In genomic region chr17:59565171-59565958, GRCh38 we compare ENCODE assay signal across 8 cellular contexts.
DNase-seq lines count a peak whose midpoint lies in the region; ATAC-seq, FAIRE-seq and TF ChIP-seq lines count a peak whose summit lies in the region.

Gene DHX40, plus strand, starts transcription at chr17:59565610. Its CDS starts 62 bp downstream, at chr17:59565672.

- peaks cover 8% of the 10 kb centered on the region for H3K36me3 Mint-ChIP-seq in nephron progenitor cell (ENCODE audit: low read depth)
- H3K36me3 Mint-ChIP-seq in stimulated activated naive CD8-positive, alpha-beta T cell treated with anti-CD3 and anti-CD28 coated beads, Interleukin-15, Interleukin-2, amounts not matched to agents 100 ng/mL and 50 ng/mL, for 24 hours (ENCODE audit: low read depth) = peaks cover 12% of the 10 kb centered on the region

- peaks cover 18% of the 10 kb centered on the region for H3K4me1 Mint-ChIP-seq in nephron progenitor cell
- peaks cover 24% of the 10 kb centered on the region for H3K4me1 Mint-ChIP-seq in stimulated activated naive CD8-positive, alpha-beta T cell treated with anti-CD3 and anti-CD28 coated beads, Interleukin-15, Interleukin-2, amounts not matched to agents 100 ng/mL and 50 ng/mL, for 24 hours (ENCODE audit: low read depth)

- H3F3A ChIP-seq in MM.1S (ENCODE audit: insufficient read depth, low read length) = no peaks in the 10 kb centered on the region

- H3K4me3 ChIP-seq in DND-41 (ENCODE audit: low read depth in 1 of 2, low read length in 2 of 2) (peak within 1 kb of the TSS; percentile 68 to 90), MM.1S (ENCODE audit: low read length) (peak within 1 kb of the TSS; percentile 97)

- H3K36me3 ChIP-seq in DND-41 (ENCODE audit: insufficient read depth, low read length) (peaks cover 2% of the 10 kb centered on the region), MM.1S (replicated peaks; ENCODE audit: insufficient read depth, low read length) (no peaks in the 10 kb centered on the region)

- peaks cover 24% of the 10 kb centered on the region for H3K4me1 ChIP-seq in DND-41 (ENCODE audit: insufficient read depth, low read length)
- no peaks in the 10 kb centered on the region for H3K4me1 ChIP-seq in MM.1S (ENCODE audit: low read length)

- TF ChIP-seq CTCF in DND-41 (IDR thresholded peaks at IDR 0.05; ENCODE audit: borderline replicate concordance, extremely low read depth, low read length, poor library complexity, severe bottlenecking) = no peak
- no peak for TF ChIP-seq CTCF in MM.1S (IDR thresholded peaks at IDR 0.05; ENCODE audit: low read length)
- TF ChIP-seq CTCF in nephron progenitor cell (IDR thresholded peaks at IDR 0.05) = no peak

- H3K79me2 ChIP-seq in DND-41 (ENCODE audit: insufficient read depth, low read length) (peaks cover 23% of the 10 kb centered on the region), MM.1S (ENCODE audit: low read length) (no peaks in the 10 kb centered on the region)

- peak; percentile 62; the same call in 1 of the 2 replicates for TF ChIP-seq POLR2A in H54 (IDR thresholded peaks at IDR 0.05; ENCODE audit: low read depth, low read length)

- peak within 1 kb of the TSS; percentile 62 for H3K9ac ChIP-seq in DND-41 (ENCODE audit: low read depth, low read length)
- H3K9ac ChIP-seq in MM.1S (ENCODE audit: low read length) = peak within 1 kb of the TSS; percentile 78

- H3K27me3 ChIP-seq in DND-41 (ENCODE audit: insufficient read depth, low read length, poor library complexity) (no peaks in the 10 kb centered on the region), MM.1S (replicated peaks; ENCODE audit: insufficient read depth, low read length) (no peaks in the 10 kb centered on the region)

- peak within 1 kb of the TSS; percentile 100 for H3K27ac Mint-ChIP-seq in nephron progenitor cell
- peak within 1 kb of the TSS; percentile 99 for H3K27ac Mint-ChIP-seq in stimulated activated naive CD8-positive, alpha-beta T cell treated with anti-CD3 and anti-CD28 coated beads, Interleukin-15, Interleukin-2, amounts not matched to agents 100 ng/mL and 50 ng/mL, for 24 hours

- H3K9me3 ChIP-seq in DND-41 (ENCODE audit: insufficient read depth, low read length, severe bottlenecking) (no peaks in the 10 kb centered on the region), MM.1S (replicated peaks; ENCODE audit: insufficient read depth, low read length) (no peaks in the 10 kb centered on the region)

- H3K4me3 Mint-ChIP-seq in nephron progenitor cell = peak within 1 kb of the TSS; percentile 100
- H3K4me3 Mint-ChIP-seq in stimulated activated naive CD8-positive, alpha-beta T cell treated with anti-CD3 and anti-CD28 coated beads, Interleukin-15, Interleukin-2, amounts not matched to agents 100 ng/mL and 50 ng/mL, for 24 hours = peak within 1 kb of the TSS; percentile 100

- no peaks in the 10 kb centered on the region for H3K9me2 ChIP-seq in MM.1S (replicated peaks; ENCODE audit: insufficient read depth, low read length)

- H2AFZ ChIP-seq in DND-41 (ENCODE audit: low read depth, low read length) (peak within 1 kb of the TSS; percentile 99), MM.1S (ENCODE audit: low read length) (peak within 1 kb of the TSS; percentile 98)

- FAIRE-seq in H54 (lab: Jason Lieb, UNC) = peak; percentile 82

- H3K27ac ChIP-seq in DND-41 (ENCODE audit: low read length) (peak within 1 kb of the TSS; percentile 77), MM.1S (ENCODE audit: low read length) (peak within 1 kb of the TSS; percentile 57; the same call in 1 of the 2 replicates)

- H4K20me1 ChIP-seq in DND-41 (ENCODE audit: insufficient read depth, low read length) (no peaks in the 10 kb centered on the region), MM.1S (ENCODE audit: insufficient read depth, low read length) (no peaks in the 10 kb centered on the region)

- ATAC-seq in DND-41 (ENCODE audit: insufficient read depth, low read depth) = peak; percentile 83

- H3K27me3 Mint-ChIP-seq in nephron progenitor cell (ENCODE audit: low read depth, poor library complexity) = peaks cover 15% of the 10 kb centered on the region
- no peaks in the 10 kb centered on the region for H3K27me3 Mint-ChIP-seq in stimulated activated naive CD8-positive, alpha-beta T cell treated with anti-CD3 and anti-CD28 coated beads, Interleukin-15, Interleukin-2, amounts not matched to agents 100 ng/mL and 50 ng/mL, for 24 hours

- peak within 1 kb of the TSS; percentile 87 for H3K4me2 ChIP-seq in DND-41 (ENCODE audit: insufficient read depth, low read length)
- H3K4me2 ChIP-seq in MM.1S (ENCODE audit: low read depth, low read length) = peak within 1 kb of the TSS; percentile 39

- peaks cover 20% of the 10 kb centered on the region for H3K9me3 Mint-ChIP-seq in nephron progenitor cell
- no peaks in the 10 kb centered on the region for H3K9me3 Mint-ChIP-seq in stimulated activated naive CD8-positive, alpha-beta T cell treated with anti-CD3 and anti-CD28 coated beads, Interleukin-15, Interleukin-2, amounts not matched to agents 100 ng/mL and 50 ng/mL, for 24 hours

- DNase-seq in DND-41 = peak; percentile 91
- DNase-seq in H54 (ENCODE audit: insufficient read length, low spot score) = peak; percentile 86
- peak; percentile 77 for DNase-seq in MM.1S
- DNase-seq in SHP77 treated with DMSO at 0.1 percent for 48 hours (lab: John Stamatoyannopoulos, UW) = peak; percentile 78
- DNase-seq in activated effector memory CD4-positive, alpha-beta T cell treated with anti-CD3 and anti-CD28 coated beads, Interleukin-2, amount 50 U/mL, for 16 hours = peak; percentile 98
- peak; percentile 91 for DNase-seq in fibroblast of the conjunctiva (ENCODE audit: low read depth)
- DNase-seq in nephron progenitor cell = peak; percentile 88

Comparison
In these comparisons a context has a peak if more than half of its experiments do, and no peak if none do; other contexts are left out.
1. Peak in every context shown above with its lines: DNase-seq, ATAC-seq, H3K4me3 ChIP-seq and H3K27ac ChIP-seq.